In genomic region chr1:150577557-150578277, GRCh38 we compare ENCODE assay signal across 8 cellular contexts. TPM values are rescaled to one million over a fixed set of nuclear protein-coding genes. Genes with fewer than 3 reads are reported as not detected.
DNase-seq lines count a peak whose midpoint lies in the region; ATAC-seq and TF ChIP-seq lines count a peak whose summit lies in the region.

No MANE protein-coding gene starts in this region.

- H3K9ac ChIP-seq in iPS-15b (ENCODE audit: low read depth, low read length): peak overlapping the region; percentile 100

- intact Hi-C loops in stomach (cut with DNase I; ENCODE audit: low total_unique reads): no loop called here

- H3K27ac ChIP-seq in ACC112 (ENCODE audit: low read depth, low read length) (peak overlapping the region; percentile 100), stomach (peak overlapping the region; percentile 94 to 100 (median 100))

- H3K9me3 ChIP-seq in iPS-15b (ENCODE audit: control insufficient read depth, insufficient read depth, low read length): no peaks in the 10 kb centered on the region
- H3K9me3 ChIP-seq in stomach: no peaks in the 10 kb centered on the region

- H3K4me1 Mint-ChIP-seq in activated T-helper 17 cell treated with anti-CD3 and anti-CD28 coated beads, Interleukin-2, amount 50 U/mL, for 72 hours: peaks cover 7% of the 10 kb centered on the region

- H3K27me3 ChIP-seq in ACC112 (ENCODE audit: insufficient read depth, low read length) (no peaks in the 10 kb centered on the region), H7 (ENCODE audit: control insufficient read depth, insufficient read depth, low read length) (no peaks in the 10 kb centered on the region), iPS-15b (ENCODE audit: control insufficient read depth, insufficient read depth, low read length) (no peaks in the 10 kb centered on the region), stomach (no peaks in the 10 kb centered on the region)

- H3K4me3 ChIP-seq in ACC112 (ENCODE audit: low read depth, low read length) (peak overlapping the region; percentile 97), H7 (ENCODE audit: insufficient read depth, low read depth, low read length) (peak overlapping the region; percentile 99), iPS-15b (ENCODE audit: low read depth, low read length) (peak overlapping the region; percentile 99), stomach (peak overlapping the region; percentile 74 to 99 (median 88))

- no peak for TF ChIP-seq CTCF in stomach (IDR thresholded peaks at IDR 0.05)

- TF ChIP-seq EP300 in stomach (IDR thresholded peaks at IDR 0.05): no peak

- no peaks in the 10 kb centered on the region for H3K27me3 Mint-ChIP-seq in activated T-helper 17 cell treated with anti-CD3 and anti-CD28 coated beads, Interleukin-2, amount 50 U/mL, for 72 hours

- H3K36me3 Mint-ChIP-seq in activated T-helper 17 cell treated with anti-CD3 and anti-CD28 coated beads, Interleukin-2, amount 50 U/mL, for 72 hours (ENCODE audit: low read depth): peaks cover 69% of the 10 kb centered on the region

- H3K36me3 ChIP-seq in ACC112 (ENCODE audit: insufficient read depth, low read length) (peaks cover 60% of the 10 kb centered on the region), H7 (replicated peaks; ENCODE audit: control insufficient read depth, insufficient read depth, low read length) (peaks cover 31% of the 10 kb centered on the region), iPS-15b (ENCODE audit: control insufficient read depth, insufficient read depth, low read length) (peaks cover 42% of the 10 kb centered on the region), stomach (peaks cover 49 to 53% (median 51%) of the 10 kb centered on the region in 4 donors)

- peak overlapping the region; percentile 98 for H3K27ac Mint-ChIP-seq in activated T-helper 17 cell treated with anti-CD3 and anti-CD28 coated beads, Interleukin-2, amount 50 U/mL, for 72 hours

- no peak overlapping the region for H2AFZ ChIP-seq in ACC112 (ENCODE audit: low read length, unreplicated experiment)

- peak overlapping the region; percentile 98 for H3K4me3 Mint-ChIP-seq in activated T-helper 17 cell treated with anti-CD3 and anti-CD28 coated beads, Interleukin-2, amount 50 U/mL, for 72 hours

- H3K4me1 ChIP-seq in ACC112 (ENCODE audit: control insufficient read depth, insufficient read depth, low read length, unreplicated experiment): peaks cover 30% of the 10 kb centered on the region
- H3K4me1 ChIP-seq in iPS-15b (ENCODE audit: control insufficient read depth, insufficient read depth, low read length): peaks cover 19% of the 10 kb centered on the region
- peaks cover 38 to 59% (median 42%) of the 10 kb centered on the region in 4 donors for H3K4me1 ChIP-seq in stomach

- no peak for TF ChIP-seq POLR2A in stomach (IDR thresholded peaks at IDR 0.05)

- DNase-seq in H7: no peak
- DNase-seq in stomach: no peak

- ATAC-seq in activated T-helper 17 cell treated with anti-CD3 and anti-CD28 coated beads, Interleukin-2, amount 50 U/mL, for 72 hours (replicated peaks): no peak
- ATAC-seq in GM21367 (IDR thresholded peaks at IDR 0.05; ENCODE audit: unreplicated experiment) (no peak), HG03139 (IDR thresholded peaks at IDR 0.05; ENCODE audit: unreplicated experiment) (no peak), HG02981 (IDR thresholded peaks at IDR 0.05; ENCODE audit: unreplicated experiment) (no peak)

- no peaks in the 10 kb centered on the region for H3K9me3 Mint-ChIP-seq in activated T-helper 17 cell treated with anti-CD3 and anti-CD28 coated beads, Interleukin-2, amount 50 U/mL, for 72 hours

- 0 to 2% (median 1%) methylated on average over 12 of the region's 12 CpGs for WGBS in stomach, 5 donors

- H3K79me2 ChIP-seq in ACC112 (ENCODE audit: control insufficient read depth, insufficient read depth, low read length, unreplicated experiment): peaks cover 77% of the 10 kb centered on the region

RNA-seq across cellular contexts. Expression of gene MCL1, which starts 1.7 kb away (rescaled TPM):
- total RNA-seq in H7 (2014; rRNA removed; shearing (Covaris generic)): 165 and 234 TPM in 2 replicates
- 100 to 1,000 TPM; 235 to 351 TPM for total RNA-seq in activated T-helper 17 cell treated with anti-CD3 and anti-CD28 coated beads, Interleukin-2, amount 50 U/mL, for 72 hours
- 100 to 1,000 TPM in 4 of 5 donors, 10 to 100 TPM in 1; 87.5 to 330 (median 142) TPM for total RNA-seq in stomach
- polyA plus RNA-seq in stomach: 100 to 1,000 TPM in 2 of 3 donors, 10 to 100 TPM in 1; 77.7 to 127 (median 115) TPM

RNA-seq across cellular contexts. Expression of gene ADAMTSL4, which starts 28.5 kb away (rescaled TPM):
- total RNA-seq in H7 (2014; rRNA removed; shearing (Covaris generic)): 4.2 and 8.1 TPM in 2 replicates
- total RNA-seq in activated T-helper 17 cell treated with anti-CD3 and anti-CD28 coated beads, Interleukin-2, amount 50 U/mL, for 72 hours: under 1 TPM; 0.29 to 0.37 TPM
- 10 to 100 TPM in 3 of 5 donors, 1 to 10 TPM in 2; 4.9 to 32.3 (median 11.7) TPM for total RNA-seq in stomach
- 10 to 100 TPM in 1 of 3 donors, 1 to 10 TPM in 2; 7.5 to 54.2 (median 8.7) TPM for polyA plus RNA-seq in stomach

RNA-seq across cellular contexts. Expression of gene ENSA, which starts 51.7 kb away (rescaled TPM):
- total RNA-seq in H7 (2014; rRNA removed; shearing (Covaris generic)): 373 and 448 TPM in 2 replicates
- total RNA-seq in activated T-helper 17 cell treated with anti-CD3 and anti-CD28 coated beads, Interleukin-2, amount 50 U/mL, for 72 hours: 100 to 1,000 TPM; 136 to 199 TPM
- total RNA-seq in stomach: 100 to 1,000 TPM; 106 to 349 (median 133) TPM
- polyA plus RNA-seq in stomach: 100 to 1,000 TPM; 119 to 207 (median 150) TPM
